In genomic region chr1:49026230-49026811, GRCh38 we compare ENCODE assay signal across 25 cellular contexts.
"Had no signal": no experiment of that assay in that cellular context is flagged by ENCODE, and none has a peak within 500 bp of the region (broad histone marks: within the 10 kb centered on the region; RNA-seq: fewer than 3 reads in every experiment).

No MANE protein-coding gene starts in this region.

- H3K4me2 ChIP-seq: KMS-11 had no signal

- H3K4me1 ChIP-seq: ascending aorta, body of pancreas, SJSA1 had no signal

- H3K27ac ChIP-seq: ascending aorta, body of pancreas, KMS-11, SJSA1 had no signal

- H3K27me3 ChIP-seq: ascending aorta, body of pancreas, MG63, SJSA1 had no signal

- H3K36me3 ChIP-seq: ascending aorta, MG63, SJSA1 had no signal

- H3K9ac ChIP-seq: KMS-11 had no signal

- DNase-seq: activated B cell treated with CpG ODN at 0.5 μM for 24 hours; activated CD4-positive, alpha-beta T cell treated with anti-CD3 and anti-CD28 coated beads for 1 hour; activated CD4-positive, alpha-beta T cell treated with anti-CD3 and anti-CD28 coated beads, Interleukin-2, amount 10 ng/mL, durations not matched to agents 24 days and 14 days; activated CD4-positive, alpha-beta T cell treated with anti-CD3 and anti-CD28 coated beads, Interleukin-2, amount 50 U/mL, for 48 hours; activated CD8-positive, alpha-beta memory T cell treated with anti-CD3 and anti-CD28 coated beads, Interleukin-2, amount 10 ng/mL, durations not matched to agents 7 days and 5 days; activated effector memory CD4-positive, alpha-beta T cell treated with anti-CD3 and anti-CD28 coated beads, Interleukin-2, amount 50 U/mL, for 16 hours; activated naive CD4-positive, alpha-beta T cell treated with Interleukin-2 at 50 U/mL for 16 hours; activated naive CD8-positive, alpha-beta T cell treated with anti-CD3 and anti-CD28 coated beads, Interleukin-2, amount 50 U/mL, for 24 hours; activated T-cell treated with anti-CD3 and anti-CD28 coated beads, Interleukin-2, amount 50 U/mL, for 4 hours; amniotic stem cell; body of pancreas; central memory CD4-positive, alpha-beta T cell; MG63; NCI-H1105; NCI-H1436; NCI-H1694 treated with DMSO at 0.1 percent for 48 hours; NCI-H2081; NCI-H510A treated with DMSO at 0.1 percent for 48 hours; SHP77; T-cell; T-helper 2 cell; T1000 had no signal

- H3K9me3 ChIP-seq: MG63, SJSA1 had no signal

- H3K4me3 ChIP-seq: ascending aorta, body of pancreas, MG63, SJSA1 had no signal
